Comparison of ENCODE assay signal across 8 cellular contexts in genomic region chr17:80455328-80455710, GRCh38. TPM values are rescaled to one million over a fixed set of nuclear protein-coding genes. Genes with fewer than 3 reads are reported as not detected.
DNase-seq lines count a peak whose midpoint lies in the region; ATAC-seq and TF ChIP-seq lines count a peak whose summit lies in the region.

No MANE protein-coding gene starts in this region.

- H3K27me3 Mint-ChIP-seq in activated CD4-positive, alpha-beta memory T cell treated with anti-CD3 and anti-CD28 coated beads, Interleukin-2, amount 10 ng/mL, durations not matched to agents 7 days and 5 days = peaks cover 21% of the 10 kb centered on the region

- H3K4me2 ChIP-seq in fibroblast of lung (ENCODE audit: extremely low read depth, insufficient read depth, low read length) (peak overlapping the region; percentile 96), neural cell (ENCODE audit: low read length) (peak overlapping the region; percentile 54)

- peak overlapping the region; percentile 61 for H2AFZ ChIP-seq in fibroblast of lung (ENCODE audit: low read length)
- peak overlapping the region; percentile 86 for H2AFZ ChIP-seq in neural cell (ENCODE audit: low read depth, low read length)

- H4K20me1 ChIP-seq in fibroblast of lung (ENCODE audit: control insufficient read depth, extremely low read depth, insufficient read depth, low read length) (no peaks in the 10 kb centered on the region), neural cell (ENCODE audit: insufficient read depth) (no peaks in the 10 kb centered on the region)

- no peaks in the 10 kb centered on the region for H3K9me3 Mint-ChIP-seq in activated CD4-positive, alpha-beta memory T cell treated with anti-CD3 and anti-CD28 coated beads, Interleukin-2, amount 10 ng/mL, durations not matched to agents 7 days and 5 days

- POLR2A ChIA-PET in AG04450 (lab: Yijun Ruan, JAX) = interaction anchor here (0.8 to 1.2 kb wide), 5 partner anchors 9 to 515 kb away, joined by 3 to 6 read pairs (median 4); no protein-coding TSS in a partner anchor
- POLR2A ChIA-PET in activated CD4-positive, alpha-beta memory T cell treated with anti-CD3 and anti-CD28 coated beads, Interleukin-2, amount 10 ng/mL, durations not matched to agents 7 days and 5 days (lab: Charles Lee) = interaction anchor here (0.6 to 3.1 kb wide), 40 partner anchors 9 to 1058 kb away, joined by 3 to 27 read pairs (median 4); partner anchors contain the start of genes GAA, NPTX1 and RPTOR

- H3K9me2 ChIP-seq in neural cell (ENCODE audit: insufficient read depth, low read length) = no peaks in the 10 kb centered on the region

- peak overlapping the region; percentile 85 for H3K4me3 Mint-ChIP-seq in activated CD4-positive, alpha-beta memory T cell treated with anti-CD3 and anti-CD28 coated beads, Interleukin-2, amount 10 ng/mL, durations not matched to agents 7 days and 5 days

- H3K27ac ChIP-seq in AG04450 (ENCODE audit: low read depth, low read length) = peak overlapping the region; percentile 93
- H3K27ac ChIP-seq in fibroblast of lung (ENCODE audit: insufficient read depth, low read length) = peak overlapping the region; percentile 94
- H3K27ac ChIP-seq in neural cell (ENCODE audit: low read length) = peak overlapping the region; percentile 86

- CTCF ChIA-PET in AG04450 (lab: Charles Lee) = interaction anchor here (0.7 to 1.4 kb wide), 5 partner anchors 22 to 439 kb away, joined by 3 to 12 read pairs (median 3); no protein-coding TSS in a partner anchor
- CTCF ChIA-PET in activated CD4-positive, alpha-beta memory T cell treated with anti-CD3 and anti-CD28 coated beads, Interleukin-2, amount 10 ng/mL, durations not matched to agents 7 days and 5 days (lab: Charles Lee) = interaction anchor here (1.0 to 1.9 kb wide), 5 partner anchors 20 to 444 kb away, joined by 3 to 7 read pairs (median 3); partner anchors contain the start of gene GAA

- no peak for TF ChIP-seq EP300 in neural cell (conservative IDR thresholded peaks at IDR 0.05; ENCODE audit: poor library complexity, severe bottlenecking)

- H3K9me3 ChIP-seq in AG04450 (ENCODE audit: control insufficient read depth, insufficient read depth, low read length) (peaks cover 13% of the 10 kb centered on the region; the same call in 1 of the 2 replicates), fibroblast of lung (ENCODE audit: control insufficient read depth, insufficient read depth, low read depth, low read length) (no peaks in the 10 kb centered on the region), neural cell (ENCODE audit: low read length) (no peaks in the 10 kb centered on the region)

- peak overlapping the region; percentile 94 for H3K9ac ChIP-seq in fibroblast of lung (ENCODE audit: insufficient read depth, low read length)
- peak overlapping the region; percentile 94 for H3K9ac ChIP-seq in neural cell (ENCODE audit: low read length)

- H3K4me1 Mint-ChIP-seq in activated CD4-positive, alpha-beta memory T cell treated with anti-CD3 and anti-CD28 coated beads, Interleukin-2, amount 10 ng/mL, durations not matched to agents 7 days and 5 days = peaks cover 48% of the 10 kb centered on the region

- peak overlapping the region; percentile 89 for H3K27ac Mint-ChIP-seq in activated CD4-positive, alpha-beta memory T cell treated with anti-CD3 and anti-CD28 coated beads, Interleukin-2, amount 10 ng/mL, durations not matched to agents 7 days and 5 days

- no peak for TF ChIP-seq RAD21 in neural cell (conservative IDR thresholded peaks at IDR 0.05)

- H3K36me3 ChIP-seq in fibroblast of lung (ENCODE audit: control insufficient read depth, insufficient read depth, low read length) (no peaks in the 10 kb centered on the region), neural cell (ENCODE audit: insufficient read depth, low read length) (no peaks in the 10 kb centered on the region)

- no peaks in the 10 kb centered on the region for H3K36me3 Mint-ChIP-seq in activated CD4-positive, alpha-beta memory T cell treated with anti-CD3 and anti-CD28 coated beads, Interleukin-2, amount 10 ng/mL, durations not matched to agents 7 days and 5 days (ENCODE audit: low read depth)

- peaks cover 6% of the 10 kb centered on the region for H3K4me1 ChIP-seq in fibroblast of lung (ENCODE audit: control insufficient read depth, extremely low read depth, insufficient read depth, low read length)

- no peak for TF ChIP-seq CTCF in AG04450 (IDR thresholded peaks at IDR 0.05; ENCODE audit: low read depth, low read length)
- no peak for TF ChIP-seq CTCF in fibroblast of lung (conservative IDR thresholded peaks at IDR 0.05 in 1 of 2, IDR thresholded peaks at IDR 0.05 in 1 of 2; ENCODE audit: low read depth in 1 of 2, low read length in 2 of 2)
- TF ChIP-seq CTCF in neural cell (IDR thresholded peaks at IDR 0.05; ENCODE audit: poor library complexity, severe bottlenecking) = no peak

- H3K4me3 ChIP-seq in AG04450 (ENCODE audit: low read depth, low read length) (peak overlapping the region; percentile 72), fibroblast of lung (replicated peaks in 1 of 4; ENCODE audit: control extremely low read depth in 1 of 4, insufficient read depth in 1 of 4, low read depth in 3 of 4, low read length in 4 of 4) (peak overlapping the region; percentile 61 to 81 (median 73)), neural cell (ENCODE audit: low read length) (peak overlapping the region; percentile 89)

- H3K79me2 ChIP-seq in fibroblast of lung (ENCODE audit: control insufficient read depth, insufficient read depth, low read length) (no peaks in the 10 kb centered on the region), neural cell (replicated peaks; ENCODE audit: insufficient read depth, low read length) (no peaks in the 10 kb centered on the region)

- peak; percentile 32 for ATAC-seq in GM18498 (IDR thresholded peaks at IDR 0.05; ENCODE audit: unreplicated experiment)
- no peak for ATAC-seq in HG03469 (IDR thresholded peaks at IDR 0.05; ENCODE audit: unreplicated experiment)

- DNase-seq in AG04450 (ENCODE audit: low read depth, low spot score) (no peak), HPDE6-E6E7 (ENCODE audit: extremely low spot score) (peak; percentile 49), fibroblast of lung (ENCODE audit: low read depth in 2 of 2) (peak in 1 of 2 donors; percentile 58), NCI-H1694 treated with DMSO at 0.1 percent for 48 hours (lab: John Stamatoyannopoulos, UW) (no peak)
- no peak for DNase-seq in activated CD4-positive, alpha-beta memory T cell treated with anti-CD3 and anti-CD28 coated beads, Interleukin-2, amount 10 ng/mL, durations not matched to agents 7 days and 5 days

- H3K27me3 ChIP-seq in AG04450 (ENCODE audit: control insufficient read depth, insufficient read depth, low read length) (peaks cover 17% of the 10 kb centered on the region), fibroblast of lung (ENCODE audit: control insufficient read depth, insufficient read depth, low read length) (no peaks in the 10 kb centered on the region), neural cell (ENCODE audit: insufficient read depth, low read depth, low read length) (no peaks in the 10 kb centered on the region)

- no peaks in the 10 kb centered on the region for H3F3A ChIP-seq in neural cell (ENCODE audit: insufficient read depth, low read length, poor library complexity, severe bottlenecking)

TF ChIP-seq in neural cell, 6 proteins besides CTCF, POLR2A, EP300 and RAD21 (continues in another document):
- TF ChIP-seq TAF1 (IDR thresholded peaks at IDR 0.05; ENCODE audit: low read depth) = no peak
- TF ChIP-seq EZH2 (IDR thresholded peaks at IDR 0.05; ENCODE audit: borderline replicate concordance, insufficient read depth, low read length, poor library complexity, severe bottlenecking) = no peak
- no peak for TF ChIP-seq SMC3 (conservative IDR thresholded peaks at IDR 0.05; ENCODE audit: poor library complexity)

RNA-seq across cellular contexts. Expression of gene NPTX1, which starts 21.1 kb away (rescaled TPM):
- polyA plus RNA-seq in AG04450 (2011; rRNA removed) (6.4 and 6.5 TPM in 2 replicates), fibroblast of lung (14.9 and 86.0 TPM in 2 replicates), neural cell (0.22 and 0.56 TPM in 2 replicates)
- polyA minus RNA-seq in AG04450 (2011; rRNA and poly(A)+ RNA removed) = 7.0 and 14.2 TPM in 2 replicates
- total RNA-seq in activated CD4-positive, alpha-beta memory T cell treated with anti-CD3 and anti-CD28 coated beads, Interleukin-2, amount 10 ng/mL, durations not matched to agents 7 days and 5 days = 10 to 100 TPM in 1 of 2 experiments, 1 to 10 TPM in 1; 8.8 to 10.0 TPM
- 3.3 and 31.2 TPM in 2 replicates for total RNA-seq in fibroblast of lung
- 23.4 and 100 TPM in 2 replicates for polyA plus RNA-seq in fibroblast of lung (2012)
- polyA minus RNA-seq in fibroblast of lung (ENCODE audit: low replicate concordance) (37.5 and 184 TPM in 2 replicates), neural cell (0.97 and 1.2 TPM in 2 replicates)

RNA-seq across cellular contexts. Expression of gene ENDOV, which starts 40.4 kb away (rescaled TPM):
- polyA plus RNA-seq in AG04450 (2011; rRNA removed) (18.1 and 24.9 TPM in 2 replicates), fibroblast of lung (10.1 and 13.1 TPM in 2 replicates), neural cell (31.2 and 40.6 TPM in 2 replicates)
- polyA minus RNA-seq in AG04450 (2011; rRNA and poly(A)+ RNA removed) = 11.6 and 17.6 TPM in 2 replicates
- 10 to 100 TPM; 14.2 to 16.2 TPM for total RNA-seq in activated CD4-positive, alpha-beta memory T cell treated with anti-CD3 and anti-CD28 coated beads, Interleukin-2, amount 10 ng/mL, durations not matched to agents 7 days and 5 days
- 25.4 and 28.7 TPM in 2 replicates for total RNA-seq in fibroblast of lung
- polyA plus RNA-seq in fibroblast of lung (2012) = 15.0 and 17.0 TPM in 2 replicates
- polyA minus RNA-seq in fibroblast of lung (ENCODE audit: low replicate concordance) (8.7 and 9.9 TPM in 2 replicates), neural cell (25.8 and 33.1 TPM in 2 replicates)
